15 cellular contexts compared by ENCODE assay signal in the genomic region with DNA sequence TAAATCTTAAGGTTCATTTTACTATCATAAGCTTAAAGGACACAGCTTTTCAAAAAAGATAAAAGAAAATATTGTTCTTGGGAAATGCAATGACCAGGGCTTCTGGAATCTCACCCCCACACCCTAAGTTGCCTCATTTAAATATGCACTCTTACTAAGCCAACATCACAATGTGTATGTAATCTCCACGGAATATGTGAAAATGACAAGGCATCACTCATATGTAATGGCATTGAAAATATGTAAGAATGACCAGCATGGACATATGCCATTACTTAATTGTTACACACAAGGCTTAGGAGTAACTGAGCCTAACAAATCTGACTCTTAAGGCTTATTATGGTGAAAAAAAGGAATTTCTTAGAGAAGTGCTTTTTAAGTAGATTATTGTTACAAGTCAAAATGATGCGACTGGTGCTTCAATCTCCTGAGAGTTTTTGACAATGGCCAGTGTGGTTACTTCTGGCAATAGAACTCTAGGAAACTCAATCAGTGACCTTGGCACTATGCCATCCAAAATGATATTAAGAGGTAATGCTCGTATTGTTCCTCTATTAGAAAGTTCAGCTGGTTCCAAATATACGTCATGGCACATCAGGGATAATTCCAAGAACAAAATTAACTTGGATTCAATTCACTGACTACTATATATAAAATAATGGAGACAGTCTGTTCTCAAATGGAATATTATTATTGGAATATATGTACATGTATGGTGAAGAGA.
A peak's percentile ranks its signal among the peaks of the same experiment; 100 is the strongest.
DNase-seq lines count a peak whose midpoint lies in the region; ATAC-seq and TF ChIP-seq lines count a peak whose summit lies in the region.
"Had no signal": no experiment of that assay in that cellular context is flagged by ENCODE, and none has a peak within 500 bp of the region (broad histone marks: within the 10 kb centered on the region; RNA-seq: fewer than 3 reads in every experiment).

No MANE protein-coding gene starts in this region.

- H3K27me3 ChIP-seq in mesendoderm (ENCODE audit: insufficient read depth, low read length, poor library complexity) (no peaks in the 10 kb centered on the region), body of pancreas (no peaks in the 10 kb centered on the region), Karpas-422 (ENCODE audit: low read length) (no peaks in the 10 kb centered on the region)
- H3K27me3 ChIP-seq: BLaER1 had no signal

- H3K9ac ChIP-seq in mesendoderm (ENCODE audit: low read length) (no peak overlapping the region), Karpas-422 (ENCODE audit: low read length) (no peak overlapping the region)
- H3K9ac ChIP-seq: BLaER1 had no signal

- no peaks in the 10 kb centered on the region for H4K20me1 ChIP-seq in Karpas-422 (ENCODE audit: insufficient read depth, low read depth, low read length)
- H4K20me1 ChIP-seq: BLaER1 had no signal

- no peak for TF ChIP-seq POLR2A in body of pancreas (IDR thresholded peaks at IDR 0.05)

- H3K4ac ChIP-seq in mesendoderm (ENCODE audit: low read depth, low read length): no peak overlapping the region

- no peak overlapping the region for H3K23ac ChIP-seq in mesendoderm (ENCODE audit: low read length)

- H2BK5ac ChIP-seq in mesendoderm (ENCODE audit: low read length): no peak overlapping the region

- H3K4me3 ChIP-seq in cardiac fibroblast (replicated peaks in 1 of 2; ENCODE audit: low read depth in 2 of 2, low read length in 2 of 2): no peak overlapping the region
- no peak overlapping the region for H3K4me3 ChIP-seq in mesendoderm (ENCODE audit: low read length)
- H3K4me3 ChIP-seq in body of pancreas: no peak overlapping the region
- H3K4me3 ChIP-seq in Karpas-422 (ENCODE audit: low read length): no peak overlapping the region
- H3K4me3 ChIP-seq: BLaER1 had no signal

- H2AFZ ChIP-seq in Karpas-422 (ENCODE audit: low read length): no peak overlapping the region

- no peak overlapping the region for H4K8ac ChIP-seq in mesendoderm (ENCODE audit: low read depth, low read length)

- H3K9me3 ChIP-seq in body of pancreas (no peaks in the 10 kb centered on the region), Karpas-422 (ENCODE audit: low read length) (peaks cover 17% of the 10 kb centered on the region; the same call in 1 of the 2 replicates)
- H3K9me3 ChIP-seq: BLaER1 had no signal

- TF ChIP-seq CTCF in AG09319 (IDR thresholded peaks at IDR 0.05; ENCODE audit: low read depth, low read length) (no peak), cardiac fibroblast (IDR thresholded peaks at IDR 0.05; ENCODE audit: low read depth, low read length) (no peak), body of pancreas (IDR thresholded peaks at IDR 0.05) (no peak)

- no peak overlapping the region for H3K4me2 ChIP-seq in mesendoderm (ENCODE audit: low read length)
- H3K4me2 ChIP-seq in Karpas-422 (ENCODE audit: low read depth, low read length, poor library complexity, severe bottlenecking): no peak overlapping the region
- H3K4me2 ChIP-seq: BLaER1 had no signal

- no peak overlapping the region for H2BK15ac ChIP-seq in mesendoderm (replicated peaks; ENCODE audit: low read depth)

- H3K36me3 ChIP-seq in mesendoderm (ENCODE audit: control insufficient read depth, insufficient read depth, low read length) (no peaks in the 10 kb centered on the region), body of pancreas (replicated peaks in 1 of 2; ENCODE audit: insufficient read depth in 1 of 2, low read depth in 2 of 2) (no peaks in the 10 kb centered on the region), Karpas-422 (ENCODE audit: insufficient read depth, low read length) (no peaks in the 10 kb centered on the region)
- H3K36me3 ChIP-seq: BLaER1 had no signal

- ATAC-seq in body of pancreas (no peak), GM19463 (IDR thresholded peaks at IDR 0.05; ENCODE audit: unreplicated experiment) (no peak)

- H3K18ac ChIP-seq in mesendoderm (ENCODE audit: low read length): no peak overlapping the region

- no peak overlapping the region for H3K56ac ChIP-seq in mesendoderm (ENCODE audit: low read length)

- H3K9me2 ChIP-seq in Karpas-422 (replicated peaks; ENCODE audit: insufficient read depth, low read length): no peaks in the 10 kb centered on the region

- H3K79me2 ChIP-seq in mesendoderm (ENCODE audit: control insufficient read depth, insufficient read depth, low read length) (no peaks in the 10 kb centered on the region), Karpas-422 (ENCODE audit: low read length) (no peaks in the 10 kb centered on the region)

- no peak overlapping the region for H2BK120ac ChIP-seq in mesendoderm (ENCODE audit: low read depth, low read length)

- DNase-seq in AG09319 (ENCODE audit: extremely low read depth, low read depth): peak; percentile 30
- DNase-seq in HS-27A (ENCODE audit: low read depth): peak; percentile 83
- peak; percentile 2 to 86 for DNase-seq in cardiac fibroblast (ENCODE audit: low read depth in 2 of 2)
- DNase-seq in mesendoderm: peak; percentile 4
- DNase-seq in body of pancreas: no peak
- no peak for DNase-seq in NCI-H1436 (lab: John Stamatoyannopoulos, UW)
- no peak for DNase-seq in Karpas-422
- DNase-seq: activated CD4-positive, alpha-beta T cell treated with anti-CD3 and anti-CD28 coated beads, Interleukin-2, amount 50 U/mL, for 1 hour; activated T-cell treated with anti-CD3 and anti-CD28 coated beads, Interleukin-2, amount 50 U/mL, for 1 hour; cerebellar nuclear complex; DMS153; NCI-H774; nephron progenitor cell had no signal

- no peaks in the 10 kb centered on the region for H3K4me1 ChIP-seq in mesendoderm (ENCODE audit: control insufficient read depth, low read depth, low read length)
- H3K4me1 ChIP-seq in body of pancreas: no peaks in the 10 kb centered on the region
- H3K4me1 ChIP-seq in Karpas-422 (ENCODE audit: low read length): no peaks in the 10 kb centered on the region
- H3K4me1 ChIP-seq: BLaER1 had no signal

- no peak overlapping the region for H4K5ac ChIP-seq in mesendoderm (ENCODE audit: low read length)

- H3K79me1 ChIP-seq in mesendoderm (ENCODE audit: low read length): no peaks in the 10 kb centered on the region

- H3K27ac ChIP-seq in mesendoderm (ENCODE audit: low read depth, low read length): no peak overlapping the region
- H3K27ac ChIP-seq in body of pancreas: no peak overlapping the region
- no peak overlapping the region for H3K27ac ChIP-seq in Karpas-422 (ENCODE audit: low read length)
- H3K27ac ChIP-seq: BLaER1 had no signal

- H2AK5ac ChIP-seq in mesendoderm (ENCODE audit: low read length): no peak overlapping the region

- intact Hi-C loops in body of pancreas (cut with DNase I): no loop called here

- WGBS in mesendoderm (ENCODE audit: extremely low coverage, insufficient coverage, low lambda C conversion rate): no CpG with 5 or more reads among the region's 4 CpGs
- 33 to 34% methylated on average over 4 of the region's 4 CpGs for WGBS in body of pancreas, 2 donors

Comparison
In these comparisons a context has a peak if more than half of its experiments do, and no peak if none do; other contexts are left out.
1. DNase-seq: peak in AG09319 (single experiment), HS-27A (single experiment), cardiac fibroblast (2 of 2) and mesendoderm (single experiment); none in body of pancreas (0 of 4), NCI-H1436 (single experiment) and Karpas-422 (single experiment).